28 cellular contexts compared by ENCODE assay signal in genomic region chr10:123721441-123722049, GRCh38. TPM values are rescaled to one million over a fixed set of nuclear protein-coding genes. Genes with fewer than 3 reads are reported as not detected.
"Had no signal": no experiment of that assay in that cellular context is flagged by ENCODE, and none has a peak within 500 bp of the region (broad histone marks: within the 10 kb centered on the region; RNA-seq: fewer than 3 reads in every experiment).

No MANE protein-coding gene starts in this region.

- H3K4me3 Mint-ChIP-seq: immature natural killer cell; mesothelial cell of epicardium; naive thymus-derived CD4-positive, alpha-beta T cell; nephron had no signal

- H3K4me1 Mint-ChIP-seq: immature natural killer cell; mesothelial cell of epicardium; naive thymus-derived CD4-positive, alpha-beta T cell; nephron had no signal

- H3K27ac Mint-ChIP-seq: immature natural killer cell; mesothelial cell of epicardium; naive thymus-derived CD4-positive, alpha-beta T cell; nephron had no signal

- DNase-seq: cortex of kidney; effector CD4-positive, alpha-beta T cell; hypothalamus; immature natural killer cell; left ventricle myocardium superior; lower lobe of right lung; naive thymus-derived CD4-positive, alpha-beta T cell; nucleus accumbens; pancreas; stimulated activated CD4-positive, alpha-beta T cell treated with anti-CD3 and anti-CD28 coated beads, Interleukin-12 subunit alpha, Interleukin-12 subunit beta, amount 100 ng/mL, for 4 hours; stimulated activated CD4-positive, alpha-beta T cell treated with anti-CD3 and anti-CD28 coated beads, Interleukin-1b, Interleukin-23, amount 100 ng/mL, for 48 hours; stimulated activated CD4-positive, alpha-beta T cell treated with anti-CD3 and anti-CD28 coated beads, Interleukin-4, amount 100 ng/mL, for 1 hour; stimulated activated CD8-positive, alpha-beta memory T cell treated with anti-CD3 and anti-CD28 coated beads, Interleukin-4, amount 100 ng/mL, for 48 hours; stimulated activated naive CD4-positive, alpha-beta T cell treated with Interleukin-2 at 50 U/mL for 16 hours; stomach; thyroid gland; trophoblast cell had no signal

- ATAC-seq: left ventricle myocardium superior; lower lobe of right lung; naive thymus-derived CD4-positive, alpha-beta T cell; pancreas; sciatic nerve had no signal

- H3K36me3 Mint-ChIP-seq: immature natural killer cell, mesothelial cell of epicardium had no signal

- H3K9me3 Mint-ChIP-seq: mesothelial cell of epicardium had no signal

RNA-seq across cellular contexts. Expression of gene GPR26, which starts 55.4 kb away (rescaled TPM):
- total RNA-seq: dermis microvascular lymphatic vessel endothelial cell; fibroblast of villous mesenchyme; left ventricle myocardium superior; lower lobe of right lung; mesothelial cell of epicardium; mucosa of gallbladder; naive thymus-derived CD4-positive, alpha-beta T cell; pancreas; right atrium auricular region; sciatic nerve; smooth muscle cell; stomach; subcutaneous adipose tissue; thyroid gland; ureter; vagina had no signal
